In the genomic region with DNA sequence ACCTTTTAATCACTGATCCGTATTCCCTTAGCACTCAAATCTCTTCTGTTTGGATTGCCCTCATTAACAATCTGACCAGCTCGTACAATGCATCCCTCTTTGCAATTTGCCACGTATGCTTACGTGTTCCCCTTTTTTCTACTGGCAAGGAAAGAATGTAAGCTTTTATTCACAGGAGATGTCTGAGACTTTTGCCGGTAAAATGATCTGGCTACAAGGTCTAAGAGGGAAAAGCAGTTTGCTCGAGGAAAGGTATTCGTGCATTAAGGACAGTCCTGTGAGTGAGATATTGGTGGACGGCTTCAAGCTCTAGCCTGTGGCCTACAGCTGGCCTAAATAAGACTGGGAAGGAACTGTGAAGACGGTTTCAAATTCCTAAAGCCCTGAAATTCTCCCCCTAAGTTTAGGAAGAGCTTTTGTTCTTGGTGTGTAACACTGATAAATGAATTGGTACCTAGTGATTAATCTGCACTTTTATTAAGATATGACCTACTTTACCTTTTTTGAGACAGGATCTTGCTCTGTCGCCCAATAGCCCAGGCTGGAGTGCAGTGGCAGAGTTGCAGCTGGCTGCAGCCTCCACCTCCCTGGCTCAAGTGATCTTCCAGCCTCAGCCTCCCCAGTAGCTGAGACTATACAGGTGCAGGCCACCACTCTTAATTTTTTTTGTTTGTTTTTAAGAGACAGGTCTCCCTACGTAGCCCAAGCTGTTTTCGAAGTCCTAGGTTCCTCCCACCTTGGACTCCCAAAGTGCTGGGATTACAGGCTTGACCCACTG, we compare ENCODE assay signal across 1 cellular context.
TF ChIP-seq lines count a peak whose summit lies in the region.

No MANE protein-coding gene starts in this region.

TF ChIP-seq in K562, 482 proteins besides CTCF, POLR2A, EP300 and RAD21 (continued from another document):
- TF ChIP-seq, protein P1, sequence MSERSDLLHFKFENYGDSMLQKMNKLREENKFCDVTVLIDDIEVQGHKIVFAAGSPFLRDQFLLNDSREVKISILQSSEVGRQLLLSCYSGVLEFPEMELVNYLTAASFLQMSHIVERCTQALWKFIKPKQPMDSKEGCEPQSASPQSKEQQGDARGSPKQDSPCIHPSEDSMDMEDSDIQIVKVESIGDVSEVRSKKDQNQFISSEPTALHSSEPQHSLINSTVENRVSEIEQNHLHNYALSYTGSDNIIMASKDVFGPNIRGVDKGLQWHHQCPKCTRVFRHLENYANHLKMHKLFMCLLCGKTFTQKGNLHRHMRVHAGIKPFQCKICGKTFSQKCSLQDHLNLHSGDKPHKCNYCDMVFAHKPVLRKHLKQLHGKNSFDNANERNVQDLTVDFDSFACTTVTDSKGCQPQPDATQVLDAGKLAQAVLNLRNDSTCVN (CRISPR knock-in tag; IDR thresholded peaks at IDR 0.05), result peak; percentile 8; the same call in 1 of the 2 replicates
- TF ChIP-seq ZKSCAN3 (CRISPR knock-in tag; IDR thresholded peaks at IDR 0.05) (no peak), FOXM1 (IDR thresholded peaks at IDR 0.05; ENCODE audit: low read depth) (no peak), FOXM1 (CRISPR knock-in tag; IDR thresholded peaks at IDR 0.05; ENCODE audit: low read depth) (0 out of 2 replicates have a peak, but pooled peaks have one; percentile 29), SIN3A (IDR thresholded peaks at IDR 0.05; ENCODE audit: borderline replicate concordance in 2 of 2, control insufficient read depth in 1 of 2, low read depth in 2 of 2, low read length in 2 of 2) (peak in 1 of 2 experiments; percentile 35; a peak in 1 of 4 replicates), SPI1 (IDR thresholded peaks at IDR 0.05; ENCODE audit: borderline replicate concordance, low read depth, low read length) (peak; percentile 63; the same call in 1 of the 2 replicates), SMARCC2 (IDR thresholded peaks at IDR 0.05; ENCODE audit: low read depth) (0 out of 2 replicates have a peak, but pooled peaks have one; percentile 13), ZSCAN29 (IDR thresholded peaks at IDR 0.05) (0 out of 2 replicates have a peak, but pooled peaks have one; percentile 38), ZNF263 (CRISPR knock-in tag; IDR thresholded peaks at IDR 0.05; ENCODE audit: borderline replicate concordance) (no peak), ZSCAN32 (CRISPR knock-in tag; IDR thresholded peaks at IDR 0.05) (0 out of 2 replicates have a peak, but pooled peaks have one; percentile 41), FOSL1 (tag; conservative IDR thresholded peaks at IDR 0.05) (peak; percentile 10; the same call in 1 of the 2 replicates)
- TF ChIP-seq, protein P2, sequence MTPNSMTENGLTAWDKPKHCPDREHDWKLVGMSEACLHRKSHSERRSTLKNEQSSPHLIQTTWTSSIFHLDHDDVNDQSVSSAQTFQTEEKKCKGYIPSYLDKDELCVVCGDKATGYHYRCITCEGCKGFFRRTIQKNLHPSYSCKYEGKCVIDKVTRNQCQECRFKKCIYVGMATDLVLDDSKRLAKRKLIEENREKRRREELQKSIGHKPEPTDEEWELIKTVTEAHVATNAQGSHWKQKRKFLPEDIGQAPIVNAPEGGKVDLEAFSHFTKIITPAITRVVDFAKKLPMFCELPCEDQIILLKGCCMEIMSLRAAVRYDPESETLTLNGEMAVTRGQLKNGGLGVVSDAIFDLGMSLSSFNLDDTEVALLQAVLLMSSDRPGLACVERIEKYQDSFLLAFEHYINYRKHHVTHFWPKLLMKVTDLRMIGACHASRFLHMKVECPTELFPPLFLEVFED (CRISPR knock-in tag; conservative IDR thresholded peaks at IDR 0.05), result no peak
- TF ChIP-seq, protein P3, sequence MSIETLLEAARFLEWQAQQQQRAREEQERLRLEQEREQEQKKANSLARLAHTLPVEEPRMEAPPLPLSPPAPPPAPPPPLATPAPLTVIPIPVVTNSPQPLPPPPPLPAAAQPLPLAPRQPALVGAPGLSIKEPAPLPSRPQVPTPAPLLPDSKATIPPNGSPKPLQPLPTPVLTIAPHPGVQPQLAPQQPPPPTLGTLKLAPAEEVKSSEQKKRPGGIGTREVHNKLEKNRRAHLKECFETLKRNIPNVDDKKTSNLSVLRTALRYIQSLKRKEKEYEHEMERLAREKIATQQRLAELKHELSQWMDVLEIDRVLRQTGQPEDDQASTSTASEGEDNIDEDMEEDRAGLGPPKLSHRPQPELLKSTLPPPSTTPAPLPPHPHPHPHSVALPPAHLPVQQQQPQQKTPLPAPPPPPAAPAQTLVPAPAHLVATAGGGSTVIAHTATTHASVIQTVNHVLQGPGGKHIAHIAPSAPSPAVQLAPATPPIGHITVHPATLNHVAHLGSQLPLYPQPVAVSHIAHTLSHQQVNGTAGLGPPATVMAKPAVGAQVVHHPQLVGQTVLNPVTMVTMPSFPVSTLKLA (conservative IDR thresholded peaks at IDR 0.05), result 0 out of 4 replicates have a peak, but pooled peaks of 1 of the 2 experiments have one; percentile 5
- TF ChIP-seq, protein P4, sequence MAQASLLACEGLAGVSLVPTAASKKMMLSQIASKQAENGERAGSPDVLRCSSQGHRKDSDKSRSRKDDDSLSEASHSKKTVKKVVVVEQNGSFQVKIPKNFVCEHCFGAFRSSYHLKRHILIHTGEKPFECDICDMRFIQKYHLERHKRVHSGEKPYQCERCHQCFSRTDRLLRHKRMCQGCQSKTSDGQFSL (CRISPR knock-in tag; IDR thresholded peaks at IDR 0.05), result no peak
- TF ChIP-seq, protein P4 (tag; IDR thresholded peaks at IDR 0.05), result 0 out of 4 replicates have a peak, but pooled peaks of 1 of the 2 experiments have one; percentile 8
- TF ChIP-seq, protein P5, sequence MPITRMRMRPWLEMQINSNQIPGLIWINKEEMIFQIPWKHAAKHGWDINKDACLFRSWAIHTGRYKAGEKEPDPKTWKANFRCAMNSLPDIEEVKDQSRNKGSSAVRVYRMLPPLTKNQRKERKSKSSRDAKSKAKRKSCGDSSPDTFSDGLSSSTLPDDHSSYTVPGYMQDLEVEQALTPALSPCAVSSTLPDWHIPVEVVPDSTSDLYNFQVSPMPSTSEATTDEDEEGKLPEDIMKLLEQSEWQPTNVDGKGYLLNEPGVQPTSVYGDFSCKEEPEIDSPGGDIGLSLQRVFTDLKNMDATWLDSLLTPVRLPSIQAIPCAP (CRISPR knock-in tag; IDR thresholded peaks at IDR 0.05; ENCODE audit: borderline replicate concordance), result 0 out of 2 replicates have a peak, but pooled peaks have one; percentile 45
- TF ChIP-seq, protein P6, sequence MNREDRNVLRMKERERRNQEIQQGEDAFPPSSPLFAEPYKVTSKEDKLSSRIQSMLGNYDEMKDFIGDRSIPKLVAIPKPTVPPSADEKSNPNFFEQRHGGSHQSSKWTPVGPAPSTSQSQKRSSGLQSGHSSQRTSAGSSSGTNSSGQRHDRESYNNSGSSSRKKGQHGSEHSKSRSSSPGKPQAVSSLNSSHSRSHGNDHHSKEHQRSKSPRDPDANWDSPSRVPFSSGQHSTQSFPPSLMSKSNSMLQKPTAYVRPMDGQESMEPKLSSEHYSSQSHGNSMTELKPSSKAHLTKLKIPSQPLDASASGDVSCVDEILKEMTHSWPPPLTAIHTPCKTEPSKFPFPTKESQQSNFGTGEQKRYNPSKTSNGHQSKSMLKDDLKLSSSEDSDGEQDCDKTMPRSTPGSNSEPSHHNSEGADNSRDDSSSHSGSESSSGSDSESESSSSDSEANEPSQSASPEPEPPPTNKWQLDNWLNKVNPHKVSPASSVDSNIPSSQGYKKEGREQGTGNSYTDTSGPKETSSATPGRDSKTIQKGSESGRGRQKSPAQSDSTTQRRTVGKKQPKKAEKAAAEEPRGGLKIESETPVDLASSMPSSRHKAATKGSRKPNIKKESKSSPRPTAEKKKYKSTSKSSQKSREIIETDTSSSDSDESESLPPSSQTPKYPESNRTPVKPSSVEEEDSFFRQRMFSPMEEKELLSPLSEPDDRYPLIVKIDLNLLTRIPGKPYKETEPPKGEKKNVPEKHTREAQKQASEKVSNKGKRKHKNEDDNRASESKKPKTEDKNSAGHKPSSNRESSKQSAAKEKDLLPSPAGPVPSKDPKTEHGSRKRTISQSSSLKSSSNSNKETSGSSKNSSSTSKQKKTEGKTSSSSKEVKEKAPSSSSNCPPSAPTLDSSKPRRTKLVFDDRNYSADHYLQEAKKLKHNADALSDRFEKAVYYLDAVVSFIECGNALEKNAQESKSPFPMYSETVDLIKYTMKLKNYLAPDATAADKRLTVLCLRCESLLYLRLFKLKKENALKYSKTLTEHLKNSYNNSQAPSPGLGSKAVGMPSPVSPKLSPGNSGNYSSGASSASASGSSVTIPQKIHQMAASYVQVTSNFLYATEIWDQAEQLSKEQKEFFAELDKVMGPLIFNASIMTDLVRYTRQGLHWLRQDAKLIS (CRISPR knock-in tag; IDR thresholded peaks at IDR 0.05), result no peak
- TF ChIP-seq, protein P7, sequence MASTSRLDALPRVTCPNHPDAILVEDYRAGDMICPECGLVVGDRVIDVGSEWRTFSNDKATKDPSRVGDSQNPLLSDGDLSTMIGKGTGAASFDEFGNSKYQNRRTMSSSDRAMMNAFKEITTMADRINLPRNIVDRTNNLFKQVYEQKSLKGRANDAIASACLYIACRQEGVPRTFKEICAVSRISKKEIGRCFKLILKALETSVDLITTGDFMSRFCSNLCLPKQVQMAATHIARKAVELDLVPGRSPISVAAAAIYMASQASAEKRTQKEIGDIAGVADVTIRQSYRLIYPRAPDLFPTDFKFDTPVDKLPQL (IDR thresholded peaks at IDR 0.05; ENCODE audit: extremely low read depth, insufficient read length), result no peak
- TF ChIP-seq, protein P8, sequence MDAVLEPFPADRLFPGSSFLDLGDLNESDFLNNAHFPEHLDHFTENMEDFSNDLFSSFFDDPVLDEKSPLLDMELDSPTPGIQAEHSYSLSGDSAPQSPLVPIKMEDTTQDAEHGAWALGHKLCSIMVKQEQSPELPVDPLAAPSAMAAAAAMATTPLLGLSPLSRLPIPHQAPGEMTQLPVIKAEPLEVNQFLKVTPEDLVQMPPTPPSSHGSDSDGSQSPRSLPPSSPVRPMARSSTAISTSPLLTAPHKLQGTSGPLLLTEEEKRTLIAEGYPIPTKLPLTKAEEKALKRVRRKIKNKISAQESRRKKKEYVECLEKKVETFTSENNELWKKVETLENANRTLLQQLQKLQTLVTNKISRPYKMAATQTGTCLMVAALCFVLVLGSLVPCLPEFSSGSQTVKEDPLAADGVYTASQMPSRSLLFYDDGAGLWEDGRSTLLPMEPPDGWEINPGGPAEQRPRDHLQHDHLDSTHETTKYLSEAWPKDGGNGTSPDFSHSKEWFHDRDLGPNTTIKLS (IDR thresholded peaks at IDR 0.05; ENCODE audit: borderline replicate concordance, low read depth), result peak; percentile 93
TF ChIP-seq in K562: peak in this region for 24.
